Comparison of ENCODE assay signal across 18 cellular contexts in the genomic region with DNA sequence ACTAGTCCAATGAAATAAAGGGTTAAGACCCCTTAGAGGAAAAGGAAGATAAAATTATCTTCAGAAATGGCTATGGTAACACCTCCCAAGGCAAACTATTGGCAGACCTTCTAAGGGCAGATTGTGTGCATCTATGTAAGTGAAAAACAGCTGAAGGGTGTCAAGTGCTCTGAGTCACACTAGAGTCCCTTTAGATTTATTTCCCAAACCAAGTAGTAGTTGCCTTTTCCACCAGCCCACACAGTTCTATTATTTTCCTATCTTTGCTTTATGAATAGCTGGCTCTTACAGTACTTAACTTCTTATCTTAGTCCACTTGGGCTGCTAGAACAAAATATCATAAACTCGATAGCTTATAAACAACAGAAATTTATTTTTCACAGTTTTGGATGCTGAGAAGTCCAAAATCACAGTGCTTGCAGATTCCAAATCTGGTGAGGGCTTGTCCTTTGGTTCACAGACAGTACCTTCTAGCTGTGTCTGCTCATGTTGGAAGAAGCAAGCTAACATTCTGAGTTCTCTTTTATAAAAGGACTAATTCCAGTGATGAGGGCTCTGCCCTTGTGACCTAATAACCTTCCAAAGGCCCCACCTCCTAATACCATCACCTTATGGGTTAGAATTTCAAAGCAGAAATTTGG.
DNase-seq lines count a peak whose midpoint lies in the region; ATAC-seq and TF ChIP-seq lines count a peak whose summit lies in the region.
"Had no signal": no experiment of that assay in that cellular context is flagged by ENCODE, and none has a peak within 500 bp of the region (broad histone marks: within the 10 kb centered on the region; RNA-seq: fewer than 3 reads in every experiment).

No MANE protein-coding gene starts in this region.

- no peaks in the 10 kb centered on the region for H3K27me3 Mint-ChIP-seq in H9 (ENCODE audit: low read depth)
- no peaks in the 10 kb centered on the region for H3K27me3 Mint-ChIP-seq in activated CD4-positive, alpha-beta T cell treated with anti-CD3 and anti-CD28 coated beads, Interleukin-2, amount 10 ng/mL, durations not matched to agents 24 days and 14 days
- H3K27me3 Mint-ChIP-seq: CD4-positive, alpha-beta T cell; IgD-negative memory B cell had no signal

- peaks cover 4 to 17% (median 7%) of the 10 kb centered on the region in 3 experiments; a peak in 6 of 7 replicates for H3K36me3 Mint-ChIP-seq in H9 (ENCODE audit: insufficient read depth in 1 of 3, low read depth in 3 of 3)
- no peaks in the 10 kb centered on the region for H3K36me3 Mint-ChIP-seq in activated CD4-positive, alpha-beta T cell treated with anti-CD3 and anti-CD28 coated beads, Interleukin-2, amount 10 ng/mL, durations not matched to agents 24 days and 14 days (ENCODE audit: low read depth)
- H3K36me3 Mint-ChIP-seq: IgD-negative memory B cell had no signal

- H4K8ac ChIP-seq in H9 (replicated peaks; ENCODE audit: insufficient read length, low read depth, low read length), result no peak overlapping the region

- no peak overlapping the region for H2AFZ ChIP-seq in H9 (ENCODE audit: low read length)

- H3K9me3 ChIP-seq in H9 (ENCODE audit: control insufficient read depth, low read depth, low read length) (no peaks in the 10 kb centered on the region), gastroesophageal sphincter (no peaks in the 10 kb centered on the region)
- H3K9me3 ChIP-seq: BE2C had no signal

- H3K23me2 ChIP-seq in H9 (ENCODE audit: insufficient read length, low read depth, low read length, poor library complexity, severe bottlenecking), result no peaks in the 10 kb centered on the region

- H3K4me1 ChIP-seq in H9 (ENCODE audit: insufficient read depth, low read length) (peaks cover 6% of the 10 kb centered on the region), gastroesophageal sphincter (no peaks in the 10 kb centered on the region)
- H3K4me1 ChIP-seq: BE2C had no signal

- H3K4me2 ChIP-seq in H9 (ENCODE audit: insufficient read depth, insufficient read length, low read length), result no peak overlapping the region

- no peak overlapping the region for H3K9ac ChIP-seq in H9 (ENCODE audit: extremely low read depth, insufficient read length, low read length)

- H2BK120ac ChIP-seq in H9 (ENCODE audit: low read depth, low read length, poor library complexity, severe bottlenecking), result no peak overlapping the region

- H3K56ac ChIP-seq in H9 (ENCODE audit: insufficient read length, low read depth, low read length), result no peak overlapping the region

- peaks cover 59 to 71% of the 10 kb centered on the region in 2 experiments for H3K4me1 Mint-ChIP-seq in H9
- no peaks in the 10 kb centered on the region for H3K4me1 Mint-ChIP-seq in activated CD4-positive, alpha-beta T cell treated with anti-CD3 and anti-CD28 coated beads, Interleukin-2, amount 10 ng/mL, durations not matched to agents 24 days and 14 days
- H3K4me1 Mint-ChIP-seq: IgD-negative memory B cell had no signal

- ATAC-seq in gastroesophageal sphincter, result no peak
- ATAC-seq: PC-3 had no signal

- peaks cover 0 to 18% of the 10 kb centered on the region in 2 experiments; a peak in 3 of 5 replicates for H3K9me3 Mint-ChIP-seq in H9
- H3K9me3 Mint-ChIP-seq in activated CD4-positive, alpha-beta T cell treated with anti-CD3 and anti-CD28 coated beads, Interleukin-2, amount 10 ng/mL, durations not matched to agents 24 days and 14 days, result no peaks in the 10 kb centered on the region
- H3K9me3 Mint-ChIP-seq: CD4-positive, alpha-beta T cell had no signal

- H2BK12ac ChIP-seq in H9 (ENCODE audit: insufficient read length, low read depth, low read length), result no peak overlapping the region

- peaks cover 54% of the 10 kb centered on the region for H3K79me2 ChIP-seq in H9 (ENCODE audit: insufficient read depth, low read length)

- H3K14ac ChIP-seq in H9 (ENCODE audit: insufficient read depth, low read length), result no peak overlapping the region

- intact Hi-C loops in activated CD4-positive, alpha-beta T cell treated with anti-CD3 and anti-CD28 coated beads, Interleukin-2, amount 10 ng/mL, durations not matched to agents 24 days and 14 days (cut with micrococcal nuclease), result no loop called here

- H2BK5ac ChIP-seq in H9 (ENCODE audit: insufficient read length, low read length), result no peak overlapping the region

- H3K36me3 ChIP-seq in gastroesophageal sphincter, result no peaks in the 10 kb centered on the region
- H3K36me3 ChIP-seq: BE2C had no signal

- H3K27ac Mint-ChIP-seq in H9, result peak overlapping the region in 2 of 3 experiments; percentile 4 to 50; a peak in 2 of 7 replicates
- no peak overlapping the region for H3K27ac Mint-ChIP-seq in activated CD4-positive, alpha-beta T cell treated with anti-CD3 and anti-CD28 coated beads, Interleukin-2, amount 10 ng/mL, durations not matched to agents 24 days and 14 days
- H3K27ac Mint-ChIP-seq: CD4-positive, alpha-beta T cell; IgD-negative memory B cell had no signal

- no peak for TF ChIP-seq POLR2A in gastroesophageal sphincter (IDR thresholded peaks at IDR 0.05)

- H2AK5ac ChIP-seq in H9 (ENCODE audit: insufficient read length, low read length), result no peak overlapping the region

- no peak overlapping the region for H3T11ph ChIP-seq in H9 (ENCODE audit: low read length)

- no peak overlapping the region for H2BK20ac ChIP-seq in H9 (ENCODE audit: low read depth, low read length, poor library complexity, severe bottlenecking)

- H3K18ac ChIP-seq in H9 (ENCODE audit: insufficient read length, low read depth, low read length), result no peak overlapping the region

- no peaks in the 10 kb centered on the region for H3K79me1 ChIP-seq in H9 (ENCODE audit: insufficient read depth, low read depth, low read length, poor library complexity, severe bottlenecking)

- H3K23ac ChIP-seq in H9 (ENCODE audit: insufficient read length, low read depth, low read length), result no peak overlapping the region

- DNase-seq in NCI-H2171 treated with DMSO at 0.1 percent for 48 hours (lab: John Stamatoyannopoulos, UW), result peak; percentile 11
- no peak for DNase-seq in NCI-H2171 (lab: John Stamatoyannopoulos, UW)
- DNase-seq in H9, result no peak
- DNase-seq in cerebellum (ENCODE audit: low spot score), result peak; percentile 23
- DNase-seq in left kidney (ENCODE audit: low read depth, low spot score), result peak; percentile 9
- no peak for DNase-seq in activated CD4-positive, alpha-beta T cell treated with anti-CD3 and anti-CD28 coated beads, Interleukin-2, amount 10 ng/mL, durations not matched to agents 24 days and 14 days
- DNase-seq in activated CD4-positive, CD25-positive, alpha-beta regulatory T cell treated with anti-CD3 and anti-CD28 coated beads, Interleukin-2, amount 50 U/mL, for 72 hours, result no peak
- DNase-seq: 8988T; BE2C; CD4-positive, alpha-beta T cell; Kasumi-1; MM.1S; NCI-H1092 treated with DMSO at 0.1 percent for 48 hours; NCI-H2081 treated with DMSO at 0.1 percent for 48 hours; NCI-H82; PC-3 had no signal

- H3K4me3 Mint-ChIP-seq in H9, result no peak overlapping the region
- H3K4me3 Mint-ChIP-seq in activated CD4-positive, alpha-beta T cell treated with anti-CD3 and anti-CD28 coated beads, Interleukin-2, amount 10 ng/mL, durations not matched to agents 24 days and 14 days, result no peak overlapping the region
- H3K4me3 Mint-ChIP-seq: CD4-positive, alpha-beta T cell; IgD-negative memory B cell had no signal

- H3K27me3 ChIP-seq in H9 (ENCODE audit: insufficient read depth, low read length) (no peaks in the 10 kb centered on the region), gastroesophageal sphincter (no peaks in the 10 kb centered on the region)
- H3K27me3 ChIP-seq: BE2C had no signal

- no peak overlapping the region for H4K5ac ChIP-seq in H9 (ENCODE audit: insufficient read length, low read depth, low read length)

- WGBS in H9 (ENCODE audit: extremely low coverage, insufficient read length, low lambda C conversion rate), result no CpG with 5 or more reads among the region's 1 CpG
- WGBS in gastroesophageal sphincter (ENCODE audit: low coverage in 1 of 2), 2 donors, result 24 to 44% methylated on average over 1 of the region's 1 CpG

- H4K91ac ChIP-seq in H9 (ENCODE audit: insufficient read length, low read depth, low read length), result no peak overlapping the region

- TF ChIP-seq CTCF in H9 (conservative IDR thresholded peaks at IDR 0.05), result no peak
- no peak for TF ChIP-seq CTCF in gastroesophageal sphincter (IDR thresholded peaks at IDR 0.05)

- no peak for TF ChIP-seq EP300 in gastroesophageal sphincter (IDR thresholded peaks at IDR 0.05)

- H3K27ac ChIP-seq in H9 (ENCODE audit: insufficient read length, low read depth, low read length) (no peak overlapping the region), gastroesophageal sphincter (no peak overlapping the region)

- H2BK15ac ChIP-seq in H9 (ENCODE audit: low read depth, low read length), result no peak overlapping the region

- no peaks in the 10 kb centered on the region for H4K20me1 ChIP-seq in H9 (ENCODE audit: control insufficient read depth, insufficient read depth, insufficient read length)

- H3K4me3 ChIP-seq in gastroesophageal sphincter, result no peak overlapping the region

- no peak overlapping the region for H3K4ac ChIP-seq in H9 (ENCODE audit: low read depth, low read length)

Comparison
In these comparisons a context has a peak if more than half of its experiments do, and no peak if none do; other contexts are left out.
1. DNase-seq: peak in NCI-H2171 treated with DMSO at 0.1 percent for 48 hours (single experiment), cerebellum (single experiment) and left kidney (single experiment); none in NCI-H2171 (single experiment), H9 (single experiment), activated CD4-positive, alpha-beta T cell treated with anti-CD3 and anti-CD28 coated beads, Interleukin-2, amount 10 ng/mL, durations not matched to agents 24 days and 14 days (single experiment) and activated CD4-positive, CD25-positive, alpha-beta regulatory T cell treated with anti-CD3 and anti-CD28 coated beads, Interleukin-2, amount 50 U/mL, for 72 hours (single experiment).